In the genomic region with DNA sequence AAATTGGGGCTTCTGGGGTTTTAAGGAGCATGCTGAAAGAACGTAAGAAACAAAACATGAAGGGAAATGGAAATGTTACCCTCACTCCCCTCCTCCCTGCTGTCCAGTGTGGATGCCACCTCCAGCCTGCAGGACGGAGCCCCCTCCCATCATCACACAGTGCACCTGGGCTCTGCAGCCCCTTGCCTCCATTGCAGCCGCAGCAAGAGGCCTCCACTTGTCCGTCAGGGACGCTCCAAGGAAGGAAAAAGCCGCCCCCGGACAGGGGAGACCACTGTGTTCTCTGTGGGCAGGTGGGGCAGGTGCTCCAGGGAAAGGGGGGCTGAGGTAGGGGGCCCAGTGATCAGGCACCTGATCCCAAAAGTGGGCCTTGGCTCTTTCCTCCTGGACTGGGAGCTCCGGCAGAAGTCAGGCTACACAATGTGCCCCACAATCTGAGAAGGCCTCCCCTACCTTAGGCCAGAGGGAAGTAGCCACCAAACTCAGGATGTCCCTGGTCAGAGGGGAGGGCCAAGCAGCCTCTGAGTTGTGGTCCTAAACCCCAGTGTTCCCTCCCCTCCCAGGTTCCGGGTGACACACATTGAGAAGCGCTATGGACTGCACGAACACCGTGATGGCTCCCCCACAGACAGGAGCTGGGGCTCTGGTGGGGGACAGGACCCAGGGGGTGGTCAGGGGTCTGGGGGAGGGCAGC, we compare ENCODE assay signal across 1 cellular context.
TF ChIP-seq lines count a peak whose summit lies in the region.

No MANE protein-coding gene starts in this region.

TF ChIP-seq in GM23338, 12 proteins besides CTCF, POLR2A, EP300 and RAD21:
- TF ChIP-seq, protein P1, sequence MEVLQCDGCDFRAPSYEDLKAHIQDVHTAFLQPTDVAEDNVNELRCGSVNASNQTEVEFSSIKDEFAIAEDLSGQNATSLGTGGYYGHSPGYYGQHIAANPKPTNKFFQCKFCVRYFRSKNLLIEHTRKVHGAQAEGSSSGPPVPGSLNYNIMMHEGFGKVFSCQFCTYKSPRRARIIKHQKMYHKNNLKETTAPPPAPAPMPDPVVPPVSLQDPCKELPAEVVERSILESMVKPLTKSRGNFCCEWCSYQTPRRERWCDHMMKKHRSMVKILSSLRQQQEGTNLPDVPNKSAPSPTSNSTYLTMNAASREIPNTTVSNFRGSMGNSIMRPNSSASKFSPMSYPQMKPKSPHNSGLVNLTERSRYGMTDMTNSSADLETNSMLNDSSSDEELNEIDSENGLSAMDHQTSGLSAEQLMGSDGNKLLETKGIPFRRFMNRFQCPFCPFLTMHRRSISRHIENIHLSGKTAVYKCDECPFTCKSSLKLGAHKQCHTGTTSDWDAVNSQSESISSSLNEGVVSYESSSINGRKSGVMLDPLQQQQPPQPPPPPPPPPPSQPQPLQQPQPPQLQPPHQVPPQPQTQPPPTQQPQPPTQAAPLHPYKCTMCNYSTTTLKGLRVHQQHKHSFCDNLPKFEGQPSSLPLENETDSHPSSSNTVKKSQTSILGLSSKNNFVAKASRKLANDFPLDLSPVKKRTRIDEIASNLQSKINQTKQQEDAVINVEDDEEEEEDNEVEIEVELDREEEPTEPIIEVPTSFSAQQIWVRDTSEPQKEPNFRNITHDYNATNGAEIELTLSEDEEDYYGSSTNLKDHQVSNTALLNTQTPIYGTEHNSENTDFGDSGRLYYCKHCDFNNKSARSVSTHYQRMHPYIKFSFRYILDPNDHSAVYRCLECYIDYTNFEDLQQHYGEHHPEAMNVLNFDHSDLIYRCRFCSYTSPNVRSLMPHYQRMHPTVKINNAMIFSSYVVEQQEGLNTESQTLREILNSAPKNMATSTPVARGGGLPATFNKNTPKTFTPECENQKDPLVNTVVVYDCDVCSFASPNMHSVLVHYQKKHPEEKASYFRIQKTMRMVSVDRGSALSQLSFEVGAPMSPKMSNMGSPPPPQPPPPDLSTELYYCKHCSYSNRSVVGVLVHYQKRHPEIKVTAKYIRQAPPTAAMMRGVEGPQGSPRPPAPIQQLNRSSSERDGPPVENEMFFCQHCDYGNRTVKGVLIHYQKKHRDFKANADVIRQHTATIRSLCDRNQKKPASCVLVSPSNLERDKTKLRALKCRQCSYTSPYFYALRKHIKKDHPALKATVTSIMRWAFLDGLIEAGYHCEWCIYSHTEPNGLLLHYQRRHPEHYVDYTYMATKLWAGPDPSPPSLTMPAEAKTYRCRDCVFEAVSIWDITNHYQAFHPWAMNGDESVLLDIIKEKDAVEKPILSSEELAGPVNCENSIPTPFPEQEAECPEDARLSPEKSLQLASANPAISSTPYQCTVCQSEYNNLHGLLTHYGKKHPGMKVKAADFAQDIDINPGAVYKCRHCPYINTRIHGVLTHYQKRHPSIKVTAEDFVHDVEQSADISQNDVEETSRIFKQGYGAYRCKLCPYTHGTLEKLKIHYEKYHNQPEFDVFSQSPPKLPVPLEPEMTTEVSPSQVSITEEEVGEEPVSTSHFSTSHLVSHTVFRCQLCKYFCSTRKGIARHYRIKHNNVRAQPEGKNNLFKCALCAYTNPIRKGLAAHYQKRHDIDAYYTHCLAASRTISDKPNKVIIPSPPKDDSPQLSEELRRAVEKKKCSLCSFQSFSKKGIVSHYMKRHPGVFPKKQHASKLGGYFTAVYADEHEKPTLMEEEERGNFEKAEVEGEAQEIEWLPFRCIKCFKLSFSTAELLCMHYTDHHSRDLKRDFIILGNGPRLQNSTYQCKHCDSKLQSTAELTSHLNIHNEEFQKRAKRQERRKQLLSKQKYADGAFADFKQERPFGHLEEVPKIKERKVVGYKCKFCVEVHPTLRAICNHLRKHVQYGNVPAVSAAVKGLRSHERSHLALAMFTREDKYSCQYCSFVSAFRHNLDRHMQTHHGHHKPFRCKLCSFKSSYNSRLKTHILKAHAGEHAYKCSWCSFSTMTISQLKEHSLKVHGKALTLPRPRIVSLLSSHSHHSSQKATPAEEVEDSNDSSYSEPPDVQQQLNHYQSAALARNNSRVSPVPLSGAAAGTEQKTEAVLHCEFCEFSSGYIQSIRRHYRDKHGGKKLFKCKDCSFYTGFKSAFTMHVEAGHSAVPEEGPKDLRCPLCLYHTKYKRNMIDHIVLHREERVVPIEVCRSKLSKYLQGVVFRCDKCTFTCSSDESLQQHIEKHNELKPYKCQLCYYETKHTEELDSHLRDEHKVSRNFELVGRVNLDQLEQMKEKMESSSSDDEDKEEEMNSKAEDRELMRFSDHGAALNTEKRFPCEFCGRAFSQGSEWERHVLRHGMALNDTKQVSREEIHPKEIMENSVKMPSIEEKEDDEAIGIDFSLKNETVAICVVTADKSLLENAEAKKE (CRISPR knock-in tag; IDR thresholded peaks at IDR 0.05) = no peak
- TF ChIP-seq JUNB (IDR thresholded peaks at IDR 0.05; ENCODE audit: unreplicated experiment) (no peak), STAT1 (IDR thresholded peaks at IDR 0.05; ENCODE audit: unreplicated experiment) (no peak), ZNF331 (CRISPR knock-in tag; IDR thresholded peaks at IDR 0.05; ENCODE audit: low read depth) (no peak), EZH2phosphoT487 (IDR thresholded peaks at IDR 0.05; ENCODE audit: unreplicated experiment) (no peak), NANOG (IDR thresholded peaks at IDR 0.05; ENCODE audit: borderline replicate concordance) (no peak)
- TF ChIP-seq, protein P2, sequence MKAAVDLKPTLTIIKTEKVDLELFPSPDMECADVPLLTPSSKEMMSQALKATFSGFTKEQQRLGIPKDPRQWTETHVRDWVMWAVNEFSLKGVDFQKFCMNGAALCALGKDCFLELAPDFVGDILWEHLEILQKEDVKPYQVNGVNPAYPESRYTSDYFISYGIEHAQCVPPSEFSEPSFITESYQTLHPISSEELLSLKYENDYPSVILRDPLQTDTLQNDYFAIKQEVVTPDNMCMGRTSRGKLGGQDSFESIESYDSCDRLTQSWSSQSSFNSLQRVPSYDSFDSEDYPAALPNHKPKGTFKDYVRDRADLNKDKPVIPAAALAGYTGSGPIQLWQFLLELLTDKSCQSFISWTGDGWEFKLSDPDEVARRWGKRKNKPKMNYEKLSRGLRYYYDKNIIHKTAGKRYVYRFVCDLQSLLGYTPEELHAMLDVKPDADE (IDR thresholded peaks at IDR 0.05) = no peak
